19 cellular contexts compared by ENCODE assay signal in the genomic region with DNA sequence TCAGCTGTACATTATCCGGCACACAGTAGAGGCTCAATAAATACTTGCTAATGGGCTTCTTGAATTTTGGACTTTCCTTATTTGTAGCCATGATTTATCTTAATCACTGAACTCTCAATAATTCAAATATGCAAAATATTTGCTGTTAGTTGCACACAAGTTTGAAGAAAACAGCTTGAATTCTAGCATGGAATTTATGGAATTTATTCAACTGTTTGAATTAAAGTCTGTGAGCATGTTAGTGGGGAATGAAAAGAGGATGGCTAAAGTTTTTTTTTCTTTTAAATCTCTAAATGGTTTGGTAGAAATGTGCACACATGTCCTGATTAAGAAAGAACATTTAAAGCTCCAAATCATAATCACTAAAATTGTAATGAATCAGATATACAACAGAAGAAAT.
"Had no signal": no experiment of that assay in that cellular context is flagged by ENCODE, and none has a peak within 500 bp of the region (broad histone marks: within the 10 kb centered on the region; RNA-seq: fewer than 3 reads in every experiment).

No MANE protein-coding gene starts in this region.

- H3K9ac ChIP-seq: parathyroid adenoma had no signal

- H3K27me3 ChIP-seq: ascending aorta, esophagus squamous epithelium, neutrophil, upper lobe of left lung had no signal

- H3K79me2 ChIP-seq: parathyroid adenoma had no signal

- ATAC-seq: effector memory CD8-positive, alpha-beta T cell; natural killer cell treated with Interleukin-12 subunit alpha and Interleukin-12 subunit beta and Interleukin-15 and Interleukin-18, amount 100 ng/mL, for 72 hours; sciatic nerve; stimulated activated effector memory CD8-positive, alpha-beta T cell treated with anti-CD3 and anti-CD28 coated beads, Interleukin-12 subunit alpha, Interleukin-12 subunit beta, amount 100 ng/mL, for 72 hours had no signal

- H3K27ac ChIP-seq: ascending aorta, esophagus squamous epithelium, neutrophil, parathyroid adenoma, thoracic aorta, upper lobe of left lung had no signal

- H3K4me1 Mint-ChIP-seq: activated CD4-positive, alpha-beta T cell treated with anti-CD3 and anti-CD28 coated beads, Interleukin-2, amount 10 ng/mL, durations not matched to agents 7 days and 5 days; stimulated activated effector memory CD8-positive, alpha-beta T cell treated with anti-CD3 and anti-CD28 coated beads, Interleukin-12 subunit alpha, Interleukin-12 subunit beta, amount 100 ng/mL, for 72 hours had no signal

- DNase-seq: activated CD4-positive, alpha-beta T cell treated with anti-CD3 and anti-CD28 coated beads, Interleukin-2, amount 10 ng/mL, durations not matched to agents 7 days and 5 days; activated CD8-positive, alpha-beta memory T cell treated with anti-CD3 and anti-CD28 coated beads for 24 hours; activated CD8-positive, alpha-beta memory T cell treated with anti-CD3 and anti-CD28 coated beads, Interleukin-2, amount 50 U/mL, for 48 hours; dermis blood vessel endothelial cell; effector memory CD8-positive, alpha-beta T cell; esophagus squamous epithelium; hippocampal formation; islet precursor cell; stimulated activated CD4-positive, alpha-beta T cell treated with anti-CD3 and anti-CD28 coated beads, Interleukin-4, amount 100 ng/mL, for 24 hours; T1000; upper lobe of left lung had no signal

- H3K4me1 ChIP-seq: ascending aorta, esophagus squamous epithelium, parathyroid adenoma, upper lobe of left lung had no signal

- H3K9me3 ChIP-seq: ascending aorta, esophagus squamous epithelium, neutrophil, thoracic aorta, upper lobe of left lung had no signal

- H3K4me3 ChIP-seq: ascending aorta, esophagus squamous epithelium, lung, thoracic aorta, upper lobe of left lung had no signal

- H3K9me3 Mint-ChIP-seq: activated CD4-positive, alpha-beta T cell treated with anti-CD3 and anti-CD28 coated beads, Interleukin-2, amount 10 ng/mL, durations not matched to agents 7 days and 5 days; effector memory CD8-positive, alpha-beta T cell; natural killer cell treated with Interleukin-12 subunit alpha and Interleukin-12 subunit beta and Interleukin-15 and Interleukin-18, amount 100 ng/mL, for 72 hours; stimulated activated effector memory CD8-positive, alpha-beta T cell treated with anti-CD3 and anti-CD28 coated beads, Interleukin-12 subunit alpha, Interleukin-12 subunit beta, amount 100 ng/mL, for 72 hours had no signal

- H3K4me3 Mint-ChIP-seq: activated CD4-positive, alpha-beta T cell treated with anti-CD3 and anti-CD28 coated beads, Interleukin-2, amount 10 ng/mL, durations not matched to agents 7 days and 5 days; effector memory CD8-positive, alpha-beta T cell; natural killer cell treated with Interleukin-12 subunit alpha and Interleukin-12 subunit beta and Interleukin-15 and Interleukin-18, amount 100 ng/mL, for 72 hours; stimulated activated effector memory CD8-positive, alpha-beta T cell treated with anti-CD3 and anti-CD28 coated beads, Interleukin-12 subunit alpha, Interleukin-12 subunit beta, amount 100 ng/mL, for 72 hours had no signal

- H3K27me3 Mint-ChIP-seq: activated CD4-positive, alpha-beta T cell treated with anti-CD3 and anti-CD28 coated beads, Interleukin-2, amount 10 ng/mL, durations not matched to agents 7 days and 5 days; effector memory CD8-positive, alpha-beta T cell; natural killer cell treated with Interleukin-12 subunit alpha and Interleukin-12 subunit beta and Interleukin-15 and Interleukin-18, amount 100 ng/mL, for 72 hours had no signal

- H3K27ac Mint-ChIP-seq: activated CD4-positive, alpha-beta T cell treated with anti-CD3 and anti-CD28 coated beads, Interleukin-2, amount 10 ng/mL, durations not matched to agents 7 days and 5 days; natural killer cell treated with Interleukin-12 subunit alpha and Interleukin-12 subunit beta and Interleukin-15 and Interleukin-18, amount 100 ng/mL, for 72 hours had no signal

- H2AFZ ChIP-seq: parathyroid adenoma had no signal
